Comparison of ENCODE assay signal across 9 cellular contexts in the genomic region with DNA sequence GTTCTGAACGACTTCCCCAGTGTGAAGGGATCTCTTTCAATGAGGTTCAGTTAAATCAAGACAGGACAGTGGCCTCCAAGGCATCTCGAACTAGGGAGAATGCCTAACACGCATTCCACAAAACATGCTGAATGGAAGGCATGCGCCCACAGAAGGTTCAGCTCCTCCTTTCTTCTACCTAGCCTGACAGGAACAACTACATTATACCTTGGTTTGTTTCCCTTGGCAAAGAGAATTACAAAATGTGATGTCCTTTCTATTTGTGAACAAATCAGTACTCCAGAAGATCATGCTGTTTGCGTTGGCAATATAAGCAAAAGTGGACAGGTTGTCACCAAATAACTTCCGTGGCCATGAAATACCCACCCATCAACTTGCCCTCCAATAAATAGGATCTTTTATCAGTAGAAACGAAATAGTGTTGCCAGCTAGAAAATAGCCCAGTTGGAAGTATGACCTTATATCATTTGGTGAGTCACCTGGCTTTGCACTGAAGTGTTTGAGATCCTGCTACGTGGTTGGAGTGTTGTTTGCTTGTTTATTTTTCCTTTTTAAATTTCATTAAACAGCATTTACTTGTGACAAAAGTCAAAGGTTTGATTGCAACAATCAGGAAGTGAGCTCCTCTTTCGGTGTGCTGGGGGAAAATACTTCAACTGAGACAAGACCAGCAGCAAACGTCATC.
DNase-seq lines count a peak whose midpoint lies in the region; ATAC-seq, FAIRE-seq and TF ChIP-seq lines count a peak whose summit lies in the region.
"Had no signal": no experiment of that assay in that cellular context is flagged by ENCODE, and none has a peak within 500 bp of the region (broad histone marks: within the 10 kb centered on the region; RNA-seq: fewer than 3 reads in every experiment).

No MANE protein-coding gene starts in this region.

- H3K9ac ChIP-seq in HCT116 (ENCODE audit: low read length) (no peak overlapping the region), mesenchymal stem cell (ENCODE audit: low read length) (peak overlapping the region; percentile 77)

- H3K4me1 ChIP-seq in HCT116 (ENCODE audit: control insufficient read depth in 1 of 2, insufficient read depth in 2 of 2, low read length in 2 of 2) (peaks cover 0 to 6% of the 10 kb centered on the region in 2 experiments; a peak in 1 of 4 replicates), mesenchymal stem cell (ENCODE audit: control insufficient read depth, insufficient read depth, low read depth, low read length) (no peaks in the 10 kb centered on the region), small intestine (ENCODE audit: control insufficient read depth in 2 of 2, insufficient read depth in 1 of 2, low read depth in 1 of 2, low read length in 1 of 2) (no peaks in the 10 kb centered on the region)

- no peak overlapping the region for H3K27ac ChIP-seq in HCT116 (ENCODE audit: low read depth, low read length)
- peak overlapping the region; percentile 69 for H3K27ac ChIP-seq in VCaP
- no peak overlapping the region for H3K27ac ChIP-seq in mesenchymal stem cell (ENCODE audit: low read length, poor library complexity, severe bottlenecking)
- H3K27ac ChIP-seq in small intestine (ENCODE audit: low read depth in 1 of 2, low read length in 1 of 2): no peak overlapping the region
- H3K27ac ChIP-seq: pancreas had no signal

- H3K14ac ChIP-seq in mesenchymal stem cell (ENCODE audit: low read length in 2 of 2): no peak overlapping the region

- TF ChIP-seq CTCF in HCT116 (IDR thresholded peaks at IDR 0.05 in 2 of 3, conservative IDR thresholded peaks at IDR 0.05 in 1 of 3; ENCODE audit: borderline replicate concordance in 1 of 3, insufficient read depth in 1 of 3, low read depth in 2 of 3, low read length in 2 of 3) (no peak), VCaP (conservative IDR thresholded peaks at IDR 0.05) (no peak)

- CTCF ChIA-PET in HCT116 (lab: Charles Lee): interaction anchor here (0.6 to 5.3 kb wide), 28 partner anchors 11 to 1242 kb away, joined by 3 to 57 read pairs (median 6); no protein-coding TSS in a partner anchor

- H2BK5ac ChIP-seq in mesenchymal stem cell (ENCODE audit: low read depth, low read length, poor library complexity, severe bottlenecking): no peak overlapping the region

- peaks cover 33% of the 10 kb centered on the region for H3K27me3 ChIP-seq in HCT116 (ENCODE audit: insufficient read depth, low read length)
- peaks cover 5 to 16% of the 10 kb centered on the region in 2 experiments for H3K27me3 ChIP-seq in mesenchymal stem cell (ENCODE audit: control insufficient read depth in 1 of 2, insufficient read depth in 1 of 2, low read length in 2 of 2)
- peaks cover 0 to 10% of the 10 kb centered on the region in 2 donors for H3K27me3 ChIP-seq in small intestine (ENCODE audit: control insufficient read depth in 2 of 2, insufficient read depth in 2 of 2, low read length in 2 of 2)

- intact Hi-C loops in HCT116 (cut with micrococcal nuclease): loop anchor here (1.0 kb wide), 2 partner anchors 85 to 963 kb away; no protein-coding TSS in a partner anchor

- H2BK15ac ChIP-seq in mesenchymal stem cell (ENCODE audit: low read depth, poor library complexity, severe bottlenecking): no peak overlapping the region

- no peaks in the 10 kb centered on the region for H3K9me2 ChIP-seq in HCT116 (ENCODE audit: insufficient read depth)

- peak; percentile 66 for DNase-seq in NCI-H748 (lab: John Stamatoyannopoulos, UW; ENCODE audit: unreplicated experiment)
- no peak for DNase-seq in NCI-H748 treated with DMSO at 0.1 percent for 48 hours (lab: John Stamatoyannopoulos, UW)
- DNase-seq in HCT116 (ENCODE audit: low read depth, low spot score): no peak
- DNase-seq in mesenchymal stem cell: no peak
- no peak for DNase-seq in C1 segment of cervical spinal cord (lab: John Stamatoyannopoulos, UW)
- no peak for DNase-seq in small intestine

- no peak for TF ChIP-seq POLR2A in HCT116 (IDR thresholded peaks at IDR 0.05; ENCODE audit: borderline replicate concordance, extremely low read depth, insufficient read depth, insufficient read length)

- no peak overlapping the region for H3K4ac ChIP-seq in mesenchymal stem cell (ENCODE audit: low read depth in 1 of 2, low read length in 2 of 2)

- H2AK5ac ChIP-seq in mesenchymal stem cell (ENCODE audit: low read length, severe bottlenecking): no peak overlapping the region

- H3K23ac ChIP-seq in mesenchymal stem cell (ENCODE audit: low read length in 2 of 2): no peak overlapping the region

- H3K18ac ChIP-seq in mesenchymal stem cell (ENCODE audit: low read depth in 1 of 2, low read length in 2 of 2): no peak overlapping the region

- peak overlapping the region; percentile 89 for H2AFZ ChIP-seq in HCT116 (ENCODE audit: low read depth, low read length, poor library complexity, severe bottlenecking)
- no peak overlapping the region for H2AFZ ChIP-seq in mesenchymal stem cell (ENCODE audit: low read depth, low read length)

- no peak for FAIRE-seq in small intestine (lab: Jason Lieb, UNC)
- FAIRE-seq: pancreas had no signal

- H3K79me2 ChIP-seq in HCT116 (ENCODE audit: insufficient read depth, low read length): no peaks in the 10 kb centered on the region

- no peaks in the 10 kb centered on the region for H3K79me1 ChIP-seq in mesenchymal stem cell (replicated peaks; ENCODE audit: low read length, poor library complexity, severe bottlenecking)

- BruUV-seq in HCT116 (replicated peaks; lab: Mats Ljungman, UMichigan): no TSS peak

- POLR2A ChIA-PET in HCT116 (lab: Charles Lee): no interaction called here

- no peak overlapping the region for H2BK12ac ChIP-seq in mesenchymal stem cell (ENCODE audit: low read length in 2 of 2)

- 52% methylated on average over 8 of the region's 10 CpGs for WGBS in mesenchymal stem cell
- WGBS in small intestine, 3 donors: 26 to 47% (median 30%) methylated on average over 10 of the region's 10 CpGs

- no peak for TF ChIP-seq RAD21 in HCT116 (IDR thresholded peaks at IDR 0.05; ENCODE audit: low read depth)

- H3K4me3 ChIP-seq in HCT116 (replicated peaks in 1 of 2; ENCODE audit: low read depth in 1 of 2, low read length in 2 of 2): no peak overlapping the region; a peak in 1 of 4 replicates
- peak overlapping the region in 1 of 2 experiments; percentile 47 for H3K4me3 ChIP-seq in mesenchymal stem cell (ENCODE audit: insufficient read depth in 1 of 2, low read depth in 1 of 2, low read length in 2 of 2)
- no peak overlapping the region for H3K4me3 ChIP-seq in small intestine (ENCODE audit: low read depth in 1 of 2, low read length in 2 of 2)

- RAD21 ChIA-PET in HCT116 (lab: Charles Lee; ENCODE audit: low non-redundant PET in 1 of 2, low total read pairs in 2 of 2, uncharacterized antibody in 2 of 2, unreplicated experiment in 2 of 2): interaction anchor here (0.8 to 1.3 kb wide), 5 partner anchors 85 to 963 kb away, joined by 3 to 5 read pairs (median 3); no protein-coding TSS in a partner anchor

- H3K36me3 ChIP-seq in HCT116 (ENCODE audit: control insufficient read depth in 1 of 2, insufficient read depth in 2 of 2, low read length in 2 of 2) (no peaks in the 10 kb centered on the region), mesenchymal stem cell (ENCODE audit: control insufficient read depth in 1 of 2, insufficient read depth in 2 of 2, low read depth in 1 of 2, low read length in 2 of 2) (no peaks in the 10 kb centered on the region), small intestine (ENCODE audit: control insufficient read depth in 2 of 2, insufficient read depth in 2 of 2, low read length in 2 of 2) (no peaks in the 10 kb centered on the region)
- H3K36me3 ChIP-seq: pancreas had no signal

- no peaks in the 10 kb centered on the region for H4K20me1 ChIP-seq in HCT116 (ENCODE audit: insufficient read depth)

- no peak overlapping the region for H2BK120ac ChIP-seq in mesenchymal stem cell (ENCODE audit: low read depth, low read length)

- peak overlapping the region; percentile 53 for H3K4me2 ChIP-seq in HCT116 (ENCODE audit: low read length)
- no peak overlapping the region for H3K4me2 ChIP-seq in mesenchymal stem cell (ENCODE audit: low read length, poor library complexity, severe bottlenecking)

- H4K8ac ChIP-seq in mesenchymal stem cell (ENCODE audit: low read length): no peak overlapping the region

- 0 out of 2 replicates have a peak, but pooled peaks have one; percentile 3 for ATAC-seq in HCT116
- ATAC-seq in activated CD4-positive, CD25-positive, alpha-beta regulatory T cell treated with anti-CD3 and anti-CD28 coated beads, Interleukin-2, amount 50 U/mL, for 24 hours: no peak

- no peak overlapping the region for H4K91ac ChIP-seq in mesenchymal stem cell (ENCODE audit: low read length)

- H3K9me3 ChIP-seq in HCT116 (ENCODE audit: control insufficient read depth in 1 of 2, insufficient read depth in 1 of 2, low read depth in 1 of 2, low read length in 2 of 2) (no peaks in the 10 kb centered on the region), mesenchymal stem cell (ENCODE audit: control insufficient read depth, low read length) (no peaks in the 10 kb centered on the region), small intestine (ENCODE audit: control insufficient read depth, low read depth) (no peaks in the 10 kb centered on the region)
- H3K9me3 ChIP-seq: pancreas had no signal

TF ChIP-seq in HCT116, 20 proteins besides CTCF, POLR2A, EP300 and RAD21 (continues in another document):
- no peak for TF ChIP-seq ZFX (IDR thresholded peaks at IDR 0.05)
- no peak for TF ChIP-seq YY1 (IDR thresholded peaks at IDR 0.05; ENCODE audit: extremely low read depth, insufficient replicate concordance, low read depth, low read length)
- TF ChIP-seq, protein P1, sequence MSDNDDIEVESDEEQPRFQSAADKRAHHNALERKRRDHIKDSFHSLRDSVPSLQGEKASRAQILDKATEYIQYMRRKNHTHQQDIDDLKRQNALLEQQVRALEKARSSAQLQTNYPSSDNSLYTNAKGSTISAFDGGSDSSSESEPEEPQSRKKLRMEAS (IDR thresholded peaks at IDR 0.05): no peak
